Comparison of ENCODE assay signal across 13 cellular contexts in the genomic region with DNA sequence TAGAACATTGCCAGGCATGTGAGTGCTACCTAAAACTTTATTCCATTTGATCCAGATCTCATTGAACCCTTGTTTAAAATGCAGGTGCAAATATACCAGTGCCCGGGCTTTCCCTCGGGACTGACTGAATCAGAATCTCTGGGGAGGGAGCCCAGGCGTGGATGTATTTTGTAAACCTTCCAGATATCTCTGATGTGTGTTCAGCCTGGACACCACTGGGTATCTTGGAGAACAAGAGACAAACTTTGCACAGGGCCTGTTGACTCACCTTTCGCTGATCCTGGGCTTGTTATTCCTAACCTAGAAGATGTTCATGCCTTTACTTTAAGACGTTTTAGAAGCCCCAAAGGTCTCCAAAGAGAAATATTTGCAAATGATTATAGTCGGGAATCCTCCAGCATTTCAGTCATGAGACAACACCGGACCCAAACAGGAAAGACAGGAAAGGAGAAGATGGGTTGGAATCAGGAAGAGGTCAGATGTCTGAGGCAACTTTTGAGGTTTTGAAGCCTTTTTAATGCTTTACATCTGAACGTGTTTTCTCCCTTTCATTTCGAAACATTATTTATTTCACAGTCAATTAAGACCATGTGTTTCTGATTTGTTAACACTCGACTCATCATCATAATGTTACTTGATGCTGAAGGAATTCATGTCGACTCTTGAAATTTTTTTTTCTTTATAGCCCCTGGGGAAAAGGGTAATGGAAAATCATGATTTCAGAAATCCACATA.
A peak's percentile ranks its signal among the peaks of the same experiment; 100 is the strongest.
DNase-seq lines count a peak whose midpoint lies in the region; ATAC-seq and TF ChIP-seq lines count a peak whose summit lies in the region.
"Had no signal": no experiment of that assay in that cellular context is flagged by ENCODE, and none has a peak within 500 bp of the region (broad histone marks: within the 10 kb centered on the region; RNA-seq: fewer than 3 reads in every experiment).

No MANE protein-coding gene starts in this region.

- H3K9me3 Mint-ChIP-seq in stimulated activated naive CD8-positive, alpha-beta T cell treated with anti-CD3 and anti-CD28 coated beads, Interleukin-15, Interleukin-2, amounts not matched to agents 100 ng/mL and 50 ng/mL, for 24 hours = no peaks in the 10 kb centered on the region
- H3K9me3 Mint-ChIP-seq in mesothelial cell of epicardium = no peaks in the 10 kb centered on the region

- no peak for TF ChIP-seq CTCF in astrocyte of the cerebellum (IDR thresholded peaks at IDR 0.05; ENCODE audit: low read depth, low read length, missing control alignments)
- TF ChIP-seq CTCF in mesothelial cell of epicardium (IDR thresholded peaks at IDR 0.05; ENCODE audit: unreplicated experiment) = no peak

- no peak for DNase-seq in stimulated activated naive CD8-positive, alpha-beta T cell treated with anti-CD3 and anti-CD28 coated beads, Interleukin-15, Interleukin-2, amounts not matched to agents 100 U/mL and 50 U/mL, for 24 hours
- peak; percentile 46 for DNase-seq in astrocyte of the cerebellum (ENCODE audit: low read depth)
- no peak for DNase-seq in mesothelial cell of epicardium (ENCODE audit: low spot score in 2 of 2, unreplicated experiment in 2 of 2)
- no peak for DNase-seq in midbrain (lab: John Stamatoyannopoulos, UW)
- DNase-seq in DMS153 treated with DMSO at 0.1 percent for 48 hours (lab: John Stamatoyannopoulos, UW; ENCODE audit: unreplicated experiment) = no peak
- DNase-seq: kidney glomerular epithelial cell, NCI-H1092 treated with DMSO at 0.1 percent for 48 hours, PC-9, thyroid gland had no signal

- no peaks in the 10 kb centered on the region for H3K27me3 Mint-ChIP-seq in stimulated activated naive CD8-positive, alpha-beta T cell treated with anti-CD3 and anti-CD28 coated beads, Interleukin-15, Interleukin-2, amounts not matched to agents 100 ng/mL and 50 ng/mL, for 24 hours
- H3K27me3 Mint-ChIP-seq in mesothelial cell of epicardium (ENCODE audit: low read depth) = peaks cover 8% of the 10 kb centered on the region

- H3K4me3 Mint-ChIP-seq in stimulated activated naive CD8-positive, alpha-beta T cell treated with anti-CD3 and anti-CD28 coated beads, Interleukin-15, Interleukin-2, amounts not matched to agents 100 ng/mL and 50 ng/mL, for 24 hours = no peak overlapping the region
- no peak overlapping the region for H3K4me3 Mint-ChIP-seq in mesothelial cell of epicardium

- H3K36me3 Mint-ChIP-seq in stimulated activated naive CD8-positive, alpha-beta T cell treated with anti-CD3 and anti-CD28 coated beads, Interleukin-15, Interleukin-2, amounts not matched to agents 100 ng/mL and 50 ng/mL, for 24 hours (ENCODE audit: low read depth) = peaks cover 30% of the 10 kb centered on the region
- H3K36me3 Mint-ChIP-seq in mesothelial cell of epicardium = no peaks in the 10 kb centered on the region

- in situ Hi-C loops in astrocyte of the cerebellum (cut with HindIII; ENCODE audit: low sequenced_read_pairs) = no loop called here

- ATAC-seq in stimulated activated naive CD8-positive, alpha-beta T cell treated with anti-CD3 and anti-CD28 coated beads, Interleukin-15, Interleukin-2, amounts not matched to agents 100 U/mL and 50 U/mL, for 24 hours = no peak
- ATAC-seq in HG02885 (IDR thresholded peaks at IDR 0.05; ENCODE audit: poor library complexity, unreplicated experiment) = no peak
- ATAC-seq in GM21723 (IDR thresholded peaks at IDR 0.05; ENCODE audit: unreplicated experiment) = no peak

- no peak overlapping the region for H3K4me3 ChIP-seq in astrocyte of the cerebellum (ENCODE audit: low read depth, low read length)
- H3K4me3 ChIP-seq: dorsolateral prefrontal cortex, PC-9, thyroid gland had no signal

- H3K4me1 Mint-ChIP-seq in stimulated activated naive CD8-positive, alpha-beta T cell treated with anti-CD3 and anti-CD28 coated beads, Interleukin-15, Interleukin-2, amounts not matched to agents 100 ng/mL and 50 ng/mL, for 24 hours (ENCODE audit: low read depth) = peaks cover 91% of the 10 kb centered on the region
- peaks cover 74% of the 10 kb centered on the region for H3K4me1 Mint-ChIP-seq in mesothelial cell of epicardium

- peak overlapping the region; percentile 43 for H3K27ac Mint-ChIP-seq in stimulated activated naive CD8-positive, alpha-beta T cell treated with anti-CD3 and anti-CD28 coated beads, Interleukin-15, Interleukin-2, amounts not matched to agents 100 ng/mL and 50 ng/mL, for 24 hours
- H3K27ac Mint-ChIP-seq in mesothelial cell of epicardium = peak overlapping the region; percentile 94
